In genomic region chr12:100128509-100128908, GRCh38 we compare ENCODE assay signal across 8 cellular contexts. TPM values are rescaled to one million over a fixed set of nuclear protein-coding genes. Genes with fewer than 3 reads are reported as not detected.
A peak's percentile ranks its signal among the peaks of the same experiment; 100 is the strongest.
DNase-seq lines count a peak whose midpoint lies in the region; ATAC-seq and TF ChIP-seq lines count a peak whose summit lies in the region.

No MANE protein-coding gene starts in this region.

- peak overlapping the region; percentile 37 for H4K8ac ChIP-seq in mesenchymal stem cell (ENCODE audit: low read length)
- H4K8ac ChIP-seq in neuronal stem cell (ENCODE audit: low read depth, low read length): no peak overlapping the region

- no peak overlapping the region for H3K27ac ChIP-seq in coronary artery
- H3K27ac ChIP-seq in mesenchymal stem cell (ENCODE audit: low read length, poor library complexity, severe bottlenecking): no peak overlapping the region
- no peak overlapping the region for H3K27ac ChIP-seq in neuronal stem cell (replicated peaks; ENCODE audit: low read length)

- H3K36me3 ChIP-seq in mesenchymal stem cell (ENCODE audit: control insufficient read depth in 1 of 2, insufficient read depth in 2 of 2, low read depth in 1 of 2, low read length in 2 of 2) (no peaks in the 10 kb centered on the region), neuronal stem cell (replicated peaks in 1 of 2; ENCODE audit: control insufficient read depth in 2 of 2, insufficient read depth in 2 of 2, low read length in 2 of 2) (no peaks in the 10 kb centered on the region)

- TF ChIP-seq CTCF in coronary artery (IDR thresholded peaks at IDR 0.05): peak; percentile 39

- no peak overlapping the region for H3K4me2 ChIP-seq in mesenchymal stem cell (ENCODE audit: low read length, poor library complexity, severe bottlenecking)
- H3K4me2 ChIP-seq in neuronal stem cell (ENCODE audit: insufficient read depth, low read length, poor library complexity, severe bottlenecking): no peak overlapping the region

- H3K27me3 ChIP-seq in mesenchymal stem cell (ENCODE audit: control insufficient read depth in 1 of 2, insufficient read depth in 1 of 2, low read length in 2 of 2): no peaks in the 10 kb centered on the region
- no peaks in the 10 kb centered on the region for H3K27me3 ChIP-seq in neuronal stem cell (ENCODE audit: control insufficient read depth in 3 of 3, insufficient read depth in 3 of 3, low read depth in 1 of 3, low read length in 3 of 3)

- WGBS in mesenchymal stem cell: no CpG with 5 or more reads among the region's 1 CpG
- WGBS in neuronal stem cell (ENCODE audit: extremely low coverage in 2 of 2, insufficient read length in 2 of 2, insufficient replicate concordance in 1 of 2), 2 donors: no CpG with 5 or more reads among the region's 1 CpG

- peak overlapping the region in 1 of 2 experiments; percentile 29 for H2BK12ac ChIP-seq in mesenchymal stem cell (ENCODE audit: low read length in 2 of 2)
- no peak overlapping the region for H2BK12ac ChIP-seq in neuronal stem cell (ENCODE audit: low read length)

- ATAC-seq in GM19467 (IDR thresholded peaks at IDR 0.05; ENCODE audit: unreplicated experiment): no peak

- peak overlapping the region; percentile 65 for H3K9ac ChIP-seq in mesenchymal stem cell (ENCODE audit: low read length)
- H3K9ac ChIP-seq in neuronal stem cell (ENCODE audit: low read depth, low read length, poor library complexity): no peak overlapping the region

- peak; percentile 3 for DNase-seq in NCI-H146 (lab: John Stamatoyannopoulos, UW)
- DNase-seq in NCI-H146 treated with DMSO at 0.1 percent for 48 hours (lab: John Stamatoyannopoulos, UW; ENCODE audit: unreplicated experiment): no peak
- peak; percentile 55 for DNase-seq in NCI-H226
- no peak for DNase-seq in coronary artery (ENCODE audit: low spot score)
- peak; percentile 82 for DNase-seq in mesenchymal stem cell
- no peak for DNase-seq in neuronal stem cell (ENCODE audit: low spot score)
- DNase-seq in activated gamma-delta T cell treated with Interleukin-2 at 50 U/mL for 16 hours: no peak

- H3K14ac ChIP-seq in mesenchymal stem cell (ENCODE audit: low read length in 2 of 2) (no peak overlapping the region), neuronal stem cell (ENCODE audit: low read length) (no peak overlapping the region)

- H3K23ac ChIP-seq in mesenchymal stem cell (ENCODE audit: low read length in 2 of 2): no peak overlapping the region
- H3K23ac ChIP-seq in neuronal stem cell (ENCODE audit: low read depth, low read length, poor library complexity): no peak overlapping the region

- H2AFZ ChIP-seq in mesenchymal stem cell (ENCODE audit: low read depth, low read length): no peak overlapping the region
- no peak overlapping the region for H2AFZ ChIP-seq in neuronal stem cell (ENCODE audit: low read length)

- H3K4ac ChIP-seq in mesenchymal stem cell (ENCODE audit: low read depth in 1 of 2, low read length in 2 of 2): no peak overlapping the region
- H3K4ac ChIP-seq in neuronal stem cell (ENCODE audit: low read length): no peak overlapping the region

- H3K9me3 ChIP-seq in mesenchymal stem cell (ENCODE audit: control insufficient read depth, low read length): no peaks in the 10 kb centered on the region
- no peaks in the 10 kb centered on the region for H3K9me3 ChIP-seq in neuronal stem cell (replicated peaks in 1 of 2; ENCODE audit: control insufficient read depth in 2 of 2, insufficient read depth in 1 of 2, low read depth in 1 of 2, low read length in 2 of 2)

- H3K4me3 ChIP-seq in coronary artery (no peak overlapping the region), mesenchymal stem cell (ENCODE audit: insufficient read depth in 1 of 2, low read depth in 1 of 2, low read length in 2 of 2) (peak overlapping the region in 1 of 2 experiments; percentile 50), neuronal stem cell (ENCODE audit: low read length in 2 of 2) (no peak overlapping the region)

- H3K4me1 ChIP-seq in mesenchymal stem cell (ENCODE audit: control insufficient read depth, insufficient read depth, low read depth, low read length) (no peaks in the 10 kb centered on the region), neuronal stem cell (ENCODE audit: control insufficient read depth in 2 of 2, insufficient read depth in 1 of 2, low read depth in 1 of 2, low read length in 2 of 2) (no peaks in the 10 kb centered on the region)

- H2BK5ac ChIP-seq in mesenchymal stem cell (ENCODE audit: low read depth, low read length, poor library complexity, severe bottlenecking) (no peak overlapping the region), neuronal stem cell (ENCODE audit: low read length) (no peak overlapping the region)

- H2BK120ac ChIP-seq in mesenchymal stem cell (ENCODE audit: low read depth, low read length): no peak overlapping the region
- H2BK120ac ChIP-seq in neuronal stem cell (ENCODE audit: low read depth, low read length): no peak overlapping the region

- H3K18ac ChIP-seq in mesenchymal stem cell (ENCODE audit: low read depth in 1 of 2, low read length in 2 of 2) (no peak overlapping the region), neuronal stem cell (ENCODE audit: low read length) (no peak overlapping the region)

- no peak overlapping the region for H4K91ac ChIP-seq in mesenchymal stem cell (ENCODE audit: low read length)
- no peak overlapping the region for H4K91ac ChIP-seq in neuronal stem cell (ENCODE audit: low read depth, low read length, poor library complexity)

- H2AK5ac ChIP-seq in mesenchymal stem cell (ENCODE audit: low read length, severe bottlenecking) (no peak overlapping the region), neuronal stem cell (ENCODE audit: low read depth, low read length) (no peak overlapping the region)

- H3K79me1 ChIP-seq in mesenchymal stem cell (replicated peaks; ENCODE audit: low read length, poor library complexity, severe bottlenecking): peaks cover 26% of the 10 kb centered on the region
- no peaks in the 10 kb centered on the region for H3K79me1 ChIP-seq in neuronal stem cell (ENCODE audit: low read depth, low read length)

- H2BK15ac ChIP-seq in mesenchymal stem cell (ENCODE audit: low read depth, poor library complexity, severe bottlenecking) (no peak overlapping the region), neuronal stem cell (ENCODE audit: low read length) (no peak overlapping the region)

RNA-seq across cellular contexts. Expression of gene BLTP3B, which starts 14.2 kb away (rescaled TPM):
- polyA plus RNA-seq in mesenchymal stem cell (2013, experiment 1 of 2): 14.1 TPM
- 12.8 TPM for polyA plus RNA-seq in mesenchymal stem cell (2013, experiment 2 of 2)
- polyA plus RNA-seq in neuronal stem cell (2013, experiment 1 of 2): 6.3 TPM
- polyA plus RNA-seq in neuronal stem cell (2013, experiment 2 of 2): 6.8 TPM

Comparison
In these comparisons a context has a peak if more than half of its experiments do, and no peak if none do; other contexts are left out.
1. DNase-seq: peak in NCI-H146 (single experiment), NCI-H226 (single experiment) and mesenchymal stem cell (single experiment); none in NCI-H146 treated with DMSO at 0.1 percent for 48 hours (single experiment), coronary artery (single experiment), neuronal stem cell (single experiment) and activated gamma-delta T cell treated with Interleukin-2 at 50 U/mL for 16 hours (single experiment).